Comparison of ENCODE assay signal across 19 cellular contexts in the genomic region with DNA sequence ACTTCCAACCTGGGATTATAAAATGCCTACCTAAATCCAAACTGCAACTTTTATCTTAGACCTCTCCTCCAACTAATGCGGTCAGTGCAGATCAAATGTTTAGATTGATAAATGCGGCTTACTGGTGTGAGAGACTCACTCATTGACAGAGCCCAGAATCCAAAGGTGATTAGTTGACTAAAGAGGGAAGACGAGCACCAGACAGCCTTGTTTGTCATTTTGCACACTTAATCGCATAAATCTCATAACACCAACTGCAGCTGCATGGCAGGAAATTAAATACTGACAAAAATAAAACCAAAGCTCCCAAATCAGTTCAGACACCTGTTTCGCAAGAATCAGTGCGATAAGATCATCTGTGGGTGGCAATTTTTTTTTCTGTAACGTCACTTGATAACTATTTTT. TPM values are rescaled to one million over a fixed set of nuclear protein-coding genes. Genes with fewer than 3 reads are reported as not detected.
"Had no signal": no experiment of that assay in that cellular context is flagged by ENCODE, and none has a peak within 500 bp of the region (broad histone marks: within the 10 kb centered on the region; RNA-seq: fewer than 3 reads in every experiment).

No MANE protein-coding gene starts in this region.

- H3K4me3 ChIP-seq: upper lobe of right lung had no signal

- ATAC-seq: activated CD8-positive, alpha-beta memory T cell treated with anti-CD3 and anti-CD28 coated beads, Interleukin-2, amount 10 ng/mL, durations not matched to agents 7 days and 5 days; activated naive CD4-positive, alpha-beta T cell treated with anti-CD3 and anti-CD28 coated beads, Interleukin-2, amount 50 U/mL, for 72 hours; upper lobe of right lung had no signal

- H3K27ac ChIP-seq: upper lobe of right lung had no signal

- DNase-seq: activated CD4-positive, alpha-beta T cell treated with anti-CD3 and anti-CD28 coated beads, Interleukin-2, amount 50 U/mL, for 48 hours; activated CD4-positive, CD25-positive, alpha-beta regulatory T cell treated with anti-CD3 and anti-CD28 coated beads, Interleukin-2, amount 50 U/mL, for 72 hours; activated CD8-positive, alpha-beta memory T cell treated with anti-CD3 and anti-CD28 coated beads, Interleukin-2, amount 10 ng/mL, durations not matched to agents 7 days and 5 days; activated effector memory CD4-positive, alpha-beta T cell treated with Interleukin-2 at 50 U/mL for 16 hours; activated T-cell treated with anti-CD3 and anti-CD28 coated beads, Interleukin-2, amount 50 U/mL, for 24 hours; amygdala; erythroblast; hypothalamus; kidney glomerular epithelial cell; mesendoderm; nephron progenitor cell; stimulated activated CD4-positive, alpha-beta T cell treated with anti-CD3 and anti-CD28 coated beads, Interleukin-2, amount 100 ng/mL, for 48 hours; stimulated activated naive CD4-positive, alpha-beta T cell treated with Interleukin-2 at 50 U/mL for 16 hours; upper lobe of right lung had no signal

- H3K9me3 ChIP-seq: upper lobe of right lung had no signal

- H3K4me1 ChIP-seq: upper lobe of right lung had no signal

- H3K36me3 ChIP-seq: upper lobe of right lung had no signal

RNA-seq across cellular contexts. Expression of a gene that starts 35.9 kb away (rescaled TPM):
- total RNA-seq: activated CD8-positive, alpha-beta memory T cell treated with anti-CD3 and anti-CD28 coated beads, Interleukin-2, amount 10 ng/mL, durations not matched to agents 7 days and 5 days; activated naive CD4-positive, alpha-beta T cell treated with anti-CD3 and anti-CD28 coated beads, Interleukin-2, amount 50 U/mL, for 72 hours; glomerular endothelial cell; liver; osteocyte; temporal lobe; upper lobe of right lung had no signal
